In genomic region chr20:59268827-59269226, GRCh38 we compare ENCODE assay signal across 13 cellular contexts. TPM values are rescaled to one million over a fixed set of nuclear protein-coding genes. Genes with fewer than 3 reads are reported as not detected.
"Had no signal": no experiment of that assay in that cellular context is flagged by ENCODE, and none has a peak within 500 bp of the region (broad histone marks: within the 10 kb centered on the region; RNA-seq: fewer than 3 reads in every experiment).

No MANE protein-coding gene starts in this region.

- H3K9me3 Mint-ChIP-seq: activated T-cell treated with anti-CD3 and anti-CD28 coated beads, Interleukin-2, amount 50 U/mL, for 24 hours; dendritic cell treated with granulocyte-macrophage colony-stimulating factor and Interleukin-4, amounts not matched to agents 40 ng/mL and 50 ng/mL, for 4 days had no signal

- H3K36me3 Mint-ChIP-seq: activated naive CD8-positive, alpha-beta T cell had no signal

- H2AFZ ChIP-seq: hepatocyte had no signal

- H3K27me3 ChIP-seq: neutrophil had no signal

- DNase-seq: activated effector memory CD4-positive, alpha-beta T cell treated with anti-CD3 and anti-CD28 coated beads, Interleukin-2, amount 50 U/mL, for 16 hours; activated T-cell treated with anti-CD3 and anti-CD28 coated beads, Interleukin-2, amount 50 U/mL, for 24 hours; anterior cingulate cortex; cerebellar nuclear complex; erythroblast; kidney; T-helper 17 cell had no signal

- H3K27ac Mint-ChIP-seq: activated naive CD8-positive, alpha-beta T cell; activated T-cell treated with anti-CD3 and anti-CD28 coated beads, Interleukin-2, amount 50 U/mL, for 24 hours; dendritic cell treated with granulocyte-macrophage colony-stimulating factor and Interleukin-4, amounts not matched to agents 40 ng/mL and 50 ng/mL, for 4 days; T-helper 17 cell had no signal

- H3K4me3 ChIP-seq: hepatocyte, skin epidermis had no signal

- ATAC-seq: T-helper 17 cell had no signal

- H3K4me2 ChIP-seq: hepatocyte had no signal

- H3K4me3 Mint-ChIP-seq: activated naive CD8-positive, alpha-beta T cell; activated T-cell treated with anti-CD3 and anti-CD28 coated beads, Interleukin-2, amount 50 U/mL, for 24 hours; dendritic cell treated with granulocyte-macrophage colony-stimulating factor and Interleukin-4, amounts not matched to agents 40 ng/mL and 50 ng/mL, for 4 days; T-helper 17 cell had no signal

- H3K27ac ChIP-seq: hepatocyte, neutrophil, skin epidermis had no signal

- H3K79me2 ChIP-seq: hepatocyte had no signal

- H3K36me3 ChIP-seq: neutrophil had no signal

- H3K9me3 ChIP-seq: neutrophil had no signal

RNA-seq across cellular contexts. Expression of gene EDN3, which starts 31.6 kb away (rescaled TPM):
- total RNA-seq: myocyte had no signal
